ENCODE assay signal across 34 cellular contexts in genomic region chr2:149413487-149413886, GRCh38.
"Had no signal": no experiment of that assay in that cellular context is flagged by ENCODE, and none has a peak within 500 bp of the region (broad histone marks: within the 10 kb centered on the region; RNA-seq: fewer than 3 reads in every experiment).

No MANE protein-coding gene starts in this region.

- H3K27me3 ChIP-seq: adrenal gland, ascending aorta, body of pancreas, brain microvascular endothelial cell, breast epithelium, cardiac muscle cell had no signal

- ATAC-seq: activated naive CD4-positive, alpha-beta T cell treated with anti-CD3 and anti-CD28 coated beads, Interleukin-2, amount 50 U/mL, for 72 hours; activated naive CD8-positive, alpha-beta T cell treated with anti-CD3 and anti-CD28 coated beads, Interleukin-2, amount 50 U/mL, for 24 hours; activated T-cell treated with anti-CD3 and anti-CD28 coated beads, Interleukin-2, amount 50 U/mL, for 4 hours; activated T-cell treated with anti-CD3 and anti-CD28 coated beads, Interleukin-2, amount 50 U/mL, for 72 hours; activated T-helper 17 cell treated with anti-CD3 and anti-CD28 coated beads, Interleukin-2, amount 50 U/mL, for 72 hours; body of pancreas had no signal

- H3K4me1 ChIP-seq: adrenal gland, ascending aorta, body of pancreas, breast epithelium had no signal

- FAIRE-seq: astrocyte, bronchial epithelial cell had no signal

- H3K4me3 ChIP-seq: adrenal gland, ascending aorta, body of pancreas, breast epithelium, cardiac muscle cell had no signal

- H3K9me3 ChIP-seq: adrenal gland, ascending aorta, body of pancreas, breast epithelium had no signal

- H3K36me3 ChIP-seq: adrenal gland, ascending aorta, brain microvascular endothelial cell, breast epithelium, cardiac muscle cell had no signal

- DNase-seq: activated effector memory CD4-positive, alpha-beta T cell treated with anti-CD3 and anti-CD28 coated beads, Interleukin-2, amount 50 U/mL, for 16 hours; activated effector memory CD4-positive, alpha-beta T cell treated with Interleukin-2 at 50 U/mL for 16 hours; activated gamma-delta T cell; activated gamma-delta T cell treated with Interleukin-2 at 50 U/mL for 16 hours; activated naive CD4-positive, alpha-beta T cell; activated naive CD4-positive, alpha-beta T cell treated with anti-CD3 and anti-CD28 coated beads for 36 hours; activated naive CD4-positive, alpha-beta T cell treated with anti-CD3 and anti-CD28 coated beads, Interleukin-2, amount 10 ng/mL, durations not matched to agents 7 days and 5 days; activated naive CD4-positive, alpha-beta T cell treated with anti-CD3 and anti-CD28 coated beads, Interleukin-2, amount 50 U/mL, for 16 hours; activated naive CD4-positive, alpha-beta T cell treated with Interleukin-2 at 50 U/mL for 16 hours; activated naive CD8-positive, alpha-beta T cell treated with anti-CD3 and anti-CD28 coated beads for 36 hours; activated naive CD8-positive, alpha-beta T cell treated with anti-CD3 and anti-CD28 coated beads, Interleukin-2, amount 10 ng/mL, durations not matched to agents 7 days and 5 days; activated naive CD8-positive, alpha-beta T cell treated with anti-CD3 and anti-CD28 coated beads, Interleukin-2, amount 50 U/mL, for 24 hours; activated T-cell treated with anti-CD3 and anti-CD28 coated beads, Interleukin-2, amount 50 U/mL, for 1 hour; activated T-cell treated with anti-CD3 and anti-CD28 coated beads, Interleukin-2, amount 50 U/mL, for 24 hours; activated T-cell treated with anti-CD3 and anti-CD28 coated beads, Interleukin-2, amount 50 U/mL, for 4 hours; activated T-cell treated with anti-CD3 and anti-CD28 coated beads, Interleukin-2, amount 50 U/mL, for 48 hours; activated T-cell treated with anti-CD3 and anti-CD28 coated beads, Interleukin-2, amount 50 U/mL, for 72 hours; adrenal gland; amniotic stem cell; amygdala; anterior cingulate cortex; aorta; body of pancreas; brain microvascular endothelial cell; caudate nucleus; central memory CD4-positive, alpha-beta T cell; cerebellar nuclear complex had no signal

- H3K27ac ChIP-seq: adrenal gland, ascending aorta, body of pancreas, brain microvascular endothelial cell, breast epithelium, cardiac muscle cell had no signal
